In genomic region chr10:116848912-116849270, GRCh38 we compare ENCODE assay signal across 8 cellular contexts. TPM values are rescaled to one million over a fixed set of nuclear protein-coding genes. Genes with fewer than 3 reads are reported as not detected.
DNase-seq lines count a peak whose midpoint lies in the region; ATAC-seq, FAIRE-seq and TF ChIP-seq lines count a peak whose summit lies in the region.

No MANE protein-coding gene starts in this region.

- no peaks in the 10 kb centered on the region for H3K27me3 ChIP-seq in HUES6 (ENCODE audit: control insufficient read depth, insufficient read depth, low read length)
- H3K27me3 ChIP-seq in H1 (replicated peaks in 1 of 4; ENCODE audit: control insufficient read depth in 3 of 4, extremely low read depth in 1 of 4, insufficient read depth in 3 of 4, low read length in 3 of 4), result peaks cover 0 to 11% (median 2%) of the 10 kb centered on the region in 4 experiments; a peak in 2 of 7 replicates

- WGBS in H1 (ENCODE audit: extremely low coverage in 1 of 2, insufficient coverage in 1 of 2, insufficient read length in 1 of 2, insufficient replicate concordance in 2 of 2, low coverage in 1 of 2, low lambda C conversion rate in 2 of 2, missing lambda C conversion rate in 1 of 2), 2 experiments, result 5% methylated on average over 16 of the region's 25 CpGs; no CpG with 5 or more reads in 1 of the 2 experiments

- no peak for TF ChIP-seq EP300 in H1 (IDR thresholded peaks at IDR 0.05; ENCODE audit: borderline replicate concordance in 1 of 2, low read depth in 2 of 2, low read length in 2 of 2)

- in situ Hi-C loops in ACHN (cut with HindIII; ENCODE audit: low pct_ligation_motif_present, low pct_unique_long_range_greater_than_20kb, low sequenced_read_pairs), result no loop called here

- H2AFZ ChIP-seq in H1 (ENCODE audit: low read length), result peak overlapping the region; percentile 95; the same call in 1 of the 2 replicates

- FAIRE-seq in H1 (lab: Jason Lieb, UNC), result no peak

- H2BK120ac ChIP-seq in H1 (replicated peaks; ENCODE audit: low read depth, low read length), result no peak overlapping the region

- peak overlapping the region; percentile 71 for H4K5ac ChIP-seq in H1 (ENCODE audit: insufficient read length, low read depth, low read length)

- H4K20me1 ChIP-seq in H1 (replicated peaks in 1 of 2; ENCODE audit: control insufficient read depth in 1 of 2, insufficient read depth in 2 of 2, low read length in 2 of 2), result no peaks in the 10 kb centered on the region

- H4K8ac ChIP-seq in H1 (ENCODE audit: extremely low read depth, insufficient read depth, low read length), result peak overlapping the region; percentile 94

- peak overlapping the region; percentile 79; the same call in 1 of the 2 replicates for H2BK5ac ChIP-seq in H1 (ENCODE audit: low read depth, low read length)

- H3K4me2 ChIP-seq in H1 (ENCODE audit: insufficient read depth in 1 of 2, low read depth in 2 of 2, low read length in 2 of 2), result peak overlapping the region; percentile 77 to 84

- H2BK20ac ChIP-seq in H1 (ENCODE audit: low read length), result no peak overlapping the region

- no peaks in the 10 kb centered on the region for H3K36me3 ChIP-seq in HUES6 (ENCODE audit: control insufficient read depth, insufficient read depth, low read length)
- H3K36me3 ChIP-seq in H1 (ENCODE audit: control insufficient read depth in 2 of 4, insufficient read depth in 4 of 4, low read length in 3 of 4), result no peaks in the 10 kb centered on the region

- no peak overlapping the region for H3K56ac ChIP-seq in H1 (replicated peaks; ENCODE audit: insufficient read length, low read depth, low read length)

- H3K79me1 ChIP-seq in H1 (ENCODE audit: low read depth, low read length), result no peaks in the 10 kb centered on the region

- ATAC-seq in GM21528 (IDR thresholded peaks at IDR 0.05; ENCODE audit: low FRiP score, unreplicated experiment) (no peak), HG02885 (IDR thresholded peaks at IDR 0.05; ENCODE audit: poor library complexity, unreplicated experiment) (no peak)

- H2BK15ac ChIP-seq in H1 (ENCODE audit: low read length), result no peak overlapping the region

- peak overlapping the region; percentile 60; the same call in 1 of the 2 replicates for H3K27ac ChIP-seq in HUES6 (ENCODE audit: low read depth, low read length)
- peak overlapping the region; percentile 48; the same call in 1 of the 2 replicates for H3K27ac ChIP-seq in H1 (ENCODE audit: low read depth, low read length)

- no peak for TF ChIP-seq RAD21 in H1 (IDR thresholded peaks at IDR 0.05 in 1 of 2, conservative IDR thresholded peaks at IDR 0.05 in 1 of 2; ENCODE audit: low read depth in 2 of 2, low read length in 2 of 2)

- H3K79me2 ChIP-seq in H1 (ENCODE audit: control insufficient read depth in 1 of 2, insufficient read depth in 2 of 2, low read length in 2 of 2), result no peaks in the 10 kb centered on the region

- no peak for TF ChIP-seq POLR2A in H1 (IDR thresholded peaks at IDR 0.05; ENCODE audit: control extremely low read depth in 1 of 2, low read depth in 2 of 2, low read length in 2 of 2)

- peaks cover 14% of the 10 kb centered on the region for H3K23me2 ChIP-seq in H1 (ENCODE audit: low read depth, low read length)

- POLR2A ChIA-PET in H1 (lab: Charles Lee; ENCODE audit: partially characterized antibody), result interaction anchor here (0.8 to 1.9 kb wide), 9 partner anchors 9 to 173 kb away, joined by 3 to 21 read pairs (median 3); no protein-coding TSS in a partner anchor

- H2AK5ac ChIP-seq in H1 (ENCODE audit: low read depth, low read length), result no peak overlapping the region

- no peak overlapping the region for H3K14ac ChIP-seq in H1 (ENCODE audit: insufficient read length)

- H3K4me1 ChIP-seq in HUES6 (ENCODE audit: control insufficient read depth, insufficient read depth, low read length) (peaks cover 24% of the 10 kb centered on the region), H1 (replicated peaks in 1 of 4; ENCODE audit: control insufficient read depth in 3 of 4, insufficient read depth in 4 of 4, low read length in 3 of 4) (peaks cover 7 to 23% (median 14%) of the 10 kb centered on the region in 4 experiments; a peak in 5 of 7 replicates)

- H3K9ac ChIP-seq in HUES6 (ENCODE audit: low read length) (peak overlapping the region; percentile 82), H1 (replicated peaks in 1 of 4; ENCODE audit: extremely low read depth in 1 of 4, low read depth in 3 of 4, low read length in 3 of 4) (peak overlapping the region in 3 of 4 experiments; percentile 60 to 88 (median 68); a peak in 6 of 7 replicates)

- TF ChIP-seq CTCF in H1 (IDR thresholded peaks at IDR 0.05; ENCODE audit: control extremely low read depth in 1 of 3, insufficient read depth in 1 of 3, low read depth in 1 of 3, low read length in 3 of 3), result no peak

- H3K4me3 ChIP-seq in HUES6 (ENCODE audit: low read depth, low read length) (peak overlapping the region; percentile 86), H1 (ENCODE audit: extremely low read depth in 1 of 4, insufficient read depth in 2 of 4, low read depth in 3 of 4, low read length in 4 of 4) (peak overlapping the region; percentile 54 to 91 (median 82))

- DNase-seq in AG08396 (ENCODE audit: low spot score) (peak; percentile 13), H1 (ENCODE audit: low read depth in 1 of 2, low spot score in 2 of 2) (no peak), myocyte (ENCODE audit: low read depth) (peak; percentile 10), ACHN (no peak), NCI-H2196 treated with DMSO at 0.1 percent for 48 hours (lab: John Stamatoyannopoulos, UW; ENCODE audit: unreplicated experiment) (no peak)

- H4K91ac ChIP-seq in H1 (replicated peaks; ENCODE audit: insufficient read length, low read length), result no peak overlapping the region

- H3K18ac ChIP-seq in H1 (ENCODE audit: extremely low read depth, low read length), result no peak overlapping the region

- no peak overlapping the region for H2BK12ac ChIP-seq in H1 (ENCODE audit: low read depth, low read length)

- no peak overlapping the region for H3K23ac ChIP-seq in H1 (ENCODE audit: insufficient read length)

- CTCF ChIA-PET in H1 (lab: Charles Lee; ENCODE audit: partially characterized antibody), result interaction anchor here (0.7 to 1.5 kb wide), 11 partner anchors 9 to 970 kb away, joined by 3 to 6 read pairs (median 4); no protein-coding TSS in a partner anchor

- H3K4ac ChIP-seq in H1 (replicated peaks; ENCODE audit: insufficient read length, low read depth, low read length), result peak overlapping the region; percentile 34

- H3K9me3 ChIP-seq in HUES6 (ENCODE audit: control insufficient read depth, insufficient read depth, low read depth, low read length), result no peaks in the 10 kb centered on the region
- H3K9me3 ChIP-seq in H1 (ENCODE audit: insufficient read depth in 2 of 2, low read depth in 1 of 2, low read length in 1 of 2), result no peaks in the 10 kb centered on the region

TF ChIP-seq in H1, 55 proteins besides CTCF, POLR2A, EP300 and RAD21:
- no peak for TF ChIP-seq YY1 (IDR thresholded peaks at IDR 0.05; ENCODE audit: low read depth, low read length)
- TF ChIP-seq JUND (IDR thresholded peaks at IDR 0.05; ENCODE audit: low read length), result no peak
- no peak for TF ChIP-seq SP4 (IDR thresholded peaks at IDR 0.05; ENCODE audit: low read length)
- no peak for TF ChIP-seq NANOG (IDR thresholded peaks at IDR 0.05; ENCODE audit: insufficient read depth, low read depth, low read length, poor library complexity, severe bottlenecking)
- TF ChIP-seq EZH2 (IDR thresholded peaks at IDR 0.05; ENCODE audit: low read depth, low read length, severe bottlenecking), result no peak
- TF ChIP-seq RBBP5 (IDR thresholded peaks at IDR 0.05; ENCODE audit: borderline replicate concordance, low read depth, low read length), result peak; percentile 58; the same call in 1 of the 2 replicates
- TF ChIP-seq ATF3 (IDR thresholded peaks at IDR 0.05; ENCODE audit: insufficient read depth, low read depth, low read length), result no peak
- TF ChIP-seq CBX5 (IDR thresholded peaks at IDR 0.05; ENCODE audit: low read depth, low read length), result no peak
- TF ChIP-seq TAF7 (optimal IDR thresholded peaks at IDR 0.05; ENCODE audit: borderline replicate concordance, low read depth, low read length), result peak; percentile 26

RNA-seq across cellular contexts. Expression of gene ENO4, which starts 0.4 kb away (rescaled TPM):
- 0.21 TPM in 1 of 2 replicates, not detected in the other for total RNA-seq in H1 (2021; fragmentation: NEBNext Ultra II Directional; extraction: Animal tissue kit (Norgen Biotek cat#: 25700))
- polyA plus RNA-seq in H1 (2011; rRNA removed), result 0.33 and 0.77 TPM in 2 replicates
- polyA plus RNA-seq in H1 (2011; cell fraction: cytosol; rRNA removed), result 0.54 TPM
- polyA plus RNA-seq in H1 (2011; cell fraction: nucleus; rRNA removed), result 1.5 TPM
- polyA plus RNA-seq in H1 (2012, experiment 1 of 2), result 0.46 to 1.9 TPM (median 1.0 TPM) in 4 replicates
- 0.09 TPM for polyA plus RNA-seq in H1 (2012, experiment 2 of 2)
- 0.20 TPM for polyA plus RNA-seq in H1 (2013, experiment 1 of 2)
- 0.50 TPM for polyA plus RNA-seq in H1 (2013, experiment 2 of 2)
- polyA minus RNA-seq in H1 (2011; rRNA and poly(A)+ RNA removed), result 0.80 TPM in 1 of 2 replicates, not detected in the other
- polyA minus RNA-seq in H1 (2011; cell fraction: cytosol; rRNA and poly(A)+ RNA removed), result not detected
- polyA minus RNA-seq in H1 (2011; cell fraction: nucleus; rRNA and poly(A)+ RNA removed), result 0.30 TPM
- total RNA-seq in myocyte, result 0.19 TPM in 1 of 2 replicates, not detected in the other
- polyA plus RNA-seq in myocyte (2012), result 0.26 TPM

Comparison
In these comparisons a context has a peak if more than half of its experiments do, and no peak if none do; other contexts are left out.
1. DNase-seq: peak in AG08396 (single experiment) and myocyte (single experiment); none in H1 (0 of 2), ACHN (single experiment) and NCI-H2196 treated with DMSO at 0.1 percent for 48 hours (single experiment).